In genomic region chr13:33671560-33671959, GRCh38 we compare ENCODE assay signal across 9 cellular contexts.
"Had no signal": no experiment of that assay in that cellular context is flagged by ENCODE, and none has a peak within 500 bp of the region (broad histone marks: within the 10 kb centered on the region; RNA-seq: fewer than 3 reads in every experiment).

No MANE protein-coding gene starts in this region.

- H3K4me3 Mint-ChIP-seq: IgD-negative memory B cell had no signal

- DNase-seq: IMR-90, KBM-7, KG1 had no signal

- H3K27ac ChIP-seq: HL-60, KMS-11 had no signal

- H3K27ac Mint-ChIP-seq: IgD-negative memory B cell had no signal

- ATAC-seq: HepG2, K562 had no signal

- FAIRE-seq: HepG2, HTR-8/SVneo, K562 had no signal

- H3K4me3 ChIP-seq: K562 had no signal

- H3K36me3 Mint-ChIP-seq: IgD-negative memory B cell had no signal

- H3K4me2 ChIP-seq: KMS-11 had no signal
